In the genomic region with DNA sequence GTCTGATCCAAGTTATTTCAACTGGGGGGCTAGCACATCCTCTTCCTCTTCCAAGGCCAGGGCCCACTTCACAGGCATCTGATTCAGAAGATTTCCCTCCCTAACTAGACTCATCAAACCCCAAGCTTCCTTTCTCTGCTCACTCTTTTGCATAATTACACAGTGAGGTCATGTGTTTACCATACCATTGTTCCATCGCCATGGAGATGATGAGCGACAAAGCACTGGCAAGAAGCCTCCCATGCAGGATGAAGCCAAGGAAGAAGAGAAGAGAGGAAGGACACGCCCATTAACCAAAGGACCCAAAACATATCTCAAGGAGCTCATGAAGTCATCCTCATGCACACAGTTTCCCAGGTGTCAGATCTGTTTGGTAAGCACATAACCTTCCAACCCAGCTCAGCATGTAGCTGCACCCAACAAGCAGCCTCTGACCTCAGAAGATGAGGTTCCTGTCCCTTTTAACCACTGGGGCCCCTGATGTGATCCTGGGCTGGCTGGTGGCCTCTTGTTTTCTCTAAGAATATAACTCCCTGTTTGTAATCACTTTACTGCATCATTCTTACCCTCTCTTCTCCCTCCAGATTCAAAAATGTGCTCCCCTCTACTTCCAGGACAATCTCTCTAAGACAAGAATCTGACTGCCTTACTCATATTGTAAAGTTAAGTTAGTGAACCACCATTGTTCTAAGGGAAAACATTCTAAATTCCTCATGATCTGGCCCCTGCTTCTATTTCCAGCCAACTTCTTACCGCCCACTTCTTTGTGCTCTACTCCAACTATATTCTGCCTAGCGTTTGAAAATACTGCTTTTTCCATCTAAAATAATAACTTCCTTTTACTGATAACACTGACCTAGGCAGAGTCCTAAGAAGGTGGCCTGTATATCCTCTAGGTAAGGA, we compare ENCODE assay signal across 8 cellular contexts.
DNase-seq lines count a peak whose midpoint lies in the region; ATAC-seq, FAIRE-seq and TF ChIP-seq lines count a peak whose summit lies in the region.

No MANE protein-coding gene starts in this region.

- H3K36me3 ChIP-seq in breast epithelium, result no peaks in the 10 kb centered on the region
- no peaks in the 10 kb centered on the region for H3K36me3 ChIP-seq in HepG2 (replicated peaks in 1 of 2; ENCODE audit: control insufficient read depth in 1 of 2, insufficient read depth in 2 of 2, low read length in 2 of 2)
- H3K36me3 ChIP-seq in WERI-Rb-1, result no peaks in the 10 kb centered on the region
- no peaks in the 10 kb centered on the region for H3K36me3 ChIP-seq in tibial artery

- intact Hi-C loops in breast epithelium (cut with DNase I; ENCODE audit: low total_unique reads), result no loop called here
- intact Hi-C loops in HepG2 (cut with micrococcal nuclease; ENCODE audit: unreplicated experiment), result no loop called here
- intact Hi-C loops in tibial artery (cut with DNase I; ENCODE audit: low total_unique reads), result no loop called here

- H3K4me3 ChIP-seq in breast epithelium (no peak overlapping the region), HepG2 (replicated peaks in 1 of 3; ENCODE audit: insufficient read depth in 1 of 3, low read depth in 2 of 3, low read length in 3 of 3) (no peak overlapping the region), WERI-Rb-1 (ENCODE audit: low read depth, low read length) (no peak overlapping the region), tibial artery (no peak overlapping the region)

- no peaks in the 10 kb centered on the region for H3K4me1 ChIP-seq in breast epithelium
- no peaks in the 10 kb centered on the region for H3K4me1 ChIP-seq in HepG2 (ENCODE audit: insufficient read depth, low read length)
- H3K4me1 ChIP-seq in tibial artery, result peaks cover 0 to 10% (median 5%) of the 10 kb centered on the region in 4 donors

- in situ Hi-C loops in HepG2 (cut with HindIII; ENCODE audit: extremely low pct_ligation_motif_present, low pct_unique_long_range_greater_than_20kb), result no loop called here

- no peak for FAIRE-seq in HepG2 (lab: Jason Lieb, UNC)

- no peak overlapping the region for H3K4me2 ChIP-seq in HepG2 (ENCODE audit: low read depth, low read length)

- DNase-seq in DMS153 (lab: John Stamatoyannopoulos, UW) (peak; percentile 79), NAMALWA (ENCODE audit: low spot score) (peak; percentile 25), breast epithelium (ENCODE audit: low spot score in 2 of 2) (peak in 1 of 2 donors; percentile 57), HepG2 (ENCODE audit: low spot score) (peak; percentile 46), HuH-7 (ENCODE audit: low spot score) (no peak), WERI-Rb-1 (no peak), tibial artery (no peak)
- no peak for DNase-seq in effector CD4-positive, alpha-beta T cell

- ATAC-seq in HepG2, result no peak; the same call in 2 of the 3 replicates

- POLR2A ChIA-PET in HepG2 (lab: Yijun Ruan, JAX), result no interaction called here

- no peak for TF ChIP-seq CTCF in breast epithelium (IDR thresholded peaks at IDR 0.05)
- no peak for TF ChIP-seq CTCF in HepG2 (CRISPR knock-in tag; IDR thresholded peaks at IDR 0.05)
- TF ChIP-seq CTCF in WERI-Rb-1 (IDR thresholded peaks at IDR 0.05; ENCODE audit: low read depth, low read length), result no peak
- TF ChIP-seq CTCF in tibial artery (IDR thresholded peaks at IDR 0.05), result no peak

- CTCF ChIA-PET in HepG2 (lab: Yijun Ruan, JAX; ENCODE audit: low intra/inter-chr PET ratio, low total read pairs), result no interaction called here

- TF ChIP-seq EP300 in HepG2 (IDR thresholded peaks at IDR 0.05; ENCODE audit: low read depth in 2 of 2, low read length in 2 of 2), result no peak
- TF ChIP-seq EP300 in HepG2 (CRISPR knock-in tag; IDR thresholded peaks at IDR 0.05; ENCODE audit: borderline replicate concordance), result no peak

- no peak for TF ChIP-seq RAD21 in HepG2 (CRISPR knock-in tag; IDR thresholded peaks at IDR 0.05)

- H3K9me3 ChIP-seq in breast epithelium (no peaks in the 10 kb centered on the region), HepG2 (ENCODE audit: low read length) (no peaks in the 10 kb centered on the region), WERI-Rb-1 (ENCODE audit: severe bottlenecking) (no peaks in the 10 kb centered on the region), tibial artery (no peaks in the 10 kb centered on the region)

- no peak overlapping the region for H2AFZ ChIP-seq in HepG2 (ENCODE audit: low read length)

- H3K79me2 ChIP-seq in HepG2 (ENCODE audit: insufficient read depth, low read length), result no peaks in the 10 kb centered on the region

- no peak overlapping the region for H3K9ac ChIP-seq in HepG2 (ENCODE audit: insufficient read depth, low read depth, low read length)

- H4K20me1 ChIP-seq in HepG2 (ENCODE audit: insufficient read depth, low read length), result no peaks in the 10 kb centered on the region

- WGBS in HepG2 (ENCODE audit: low lambda C conversion rate), result 22% methylated on average over 5 of the region's 5 CpGs

- peak overlapping the region; percentile 73 to 75 for H3K27ac ChIP-seq in breast epithelium
- no peak overlapping the region for H3K27ac ChIP-seq in HepG2 (ENCODE audit: extremely low read length, insufficient read depth, low read length)
- H3K27ac ChIP-seq in WERI-Rb-1, result no peak overlapping the region
- no peak overlapping the region for H3K27ac ChIP-seq in tibial artery

- BruUV-seq in HepG2 (replicated peaks; lab: Mats Ljungman, UMichigan), result no TSS peak

- TF ChIP-seq POLR2A in breast epithelium (IDR thresholded peaks at IDR 0.05), result no peak
- TF ChIP-seq POLR2A in HepG2 (IDR thresholded peaks at IDR 0.05; ENCODE audit: insufficient read depth in 1 of 2, low read depth in 2 of 2, low read length in 2 of 2), result no peak

- H3K27me3 ChIP-seq in breast epithelium (no peaks in the 10 kb centered on the region), HepG2 (ENCODE audit: control insufficient read depth in 1 of 2, insufficient read depth in 2 of 2, low read length in 2 of 2) (peaks cover 2 to 17% of the 10 kb centered on the region in 2 experiments; a peak in 3 of 5 replicates), WERI-Rb-1 (ENCODE audit: insufficient read depth, low read depth, severe bottlenecking) (peaks cover 76% of the 10 kb centered on the region), tibial artery (no peaks in the 10 kb centered on the region)

TF ChIP-seq in HepG2, 621 proteins besides CTCF, POLR2A, EP300 and RAD21 (continues in another document):
- TF ChIP-seq SOX5 (CRISPR knock-in tag; IDR thresholded peaks at IDR 0.05; ENCODE audit: borderline replicate concordance) (peak; percentile 40; the same call in 1 of the 2 replicates), SATB2 (CRISPR knock-in tag; IDR thresholded peaks at IDR 0.05) (no peak), HNF4G (IDR thresholded peaks at IDR 0.05; ENCODE audit: borderline replicate concordance, low read depth, low read length) (no peak), HNF4G (CRISPR knock-in tag; IDR thresholded peaks at IDR 0.05; ENCODE audit: borderline replicate concordance, low read depth) (no peak), ATF7 (IDR thresholded peaks at IDR 0.05) (peak; percentile 25; the same call in 1 of the 2 replicates), ATF7 (CRISPR knock-in tag; IDR thresholded peaks at IDR 0.05) (no peak), ZNF720 (CRISPR knock-in tag; IDR thresholded peaks at IDR 0.05) (no peak), ONECUT2 (CRISPR knock-in tag; IDR thresholded peaks at IDR 0.05) (no peak), ZNF546 (CRISPR knock-in tag; conservative IDR thresholded peaks at IDR 0.05) (no peak)
- TF ChIP-seq, protein P1, sequence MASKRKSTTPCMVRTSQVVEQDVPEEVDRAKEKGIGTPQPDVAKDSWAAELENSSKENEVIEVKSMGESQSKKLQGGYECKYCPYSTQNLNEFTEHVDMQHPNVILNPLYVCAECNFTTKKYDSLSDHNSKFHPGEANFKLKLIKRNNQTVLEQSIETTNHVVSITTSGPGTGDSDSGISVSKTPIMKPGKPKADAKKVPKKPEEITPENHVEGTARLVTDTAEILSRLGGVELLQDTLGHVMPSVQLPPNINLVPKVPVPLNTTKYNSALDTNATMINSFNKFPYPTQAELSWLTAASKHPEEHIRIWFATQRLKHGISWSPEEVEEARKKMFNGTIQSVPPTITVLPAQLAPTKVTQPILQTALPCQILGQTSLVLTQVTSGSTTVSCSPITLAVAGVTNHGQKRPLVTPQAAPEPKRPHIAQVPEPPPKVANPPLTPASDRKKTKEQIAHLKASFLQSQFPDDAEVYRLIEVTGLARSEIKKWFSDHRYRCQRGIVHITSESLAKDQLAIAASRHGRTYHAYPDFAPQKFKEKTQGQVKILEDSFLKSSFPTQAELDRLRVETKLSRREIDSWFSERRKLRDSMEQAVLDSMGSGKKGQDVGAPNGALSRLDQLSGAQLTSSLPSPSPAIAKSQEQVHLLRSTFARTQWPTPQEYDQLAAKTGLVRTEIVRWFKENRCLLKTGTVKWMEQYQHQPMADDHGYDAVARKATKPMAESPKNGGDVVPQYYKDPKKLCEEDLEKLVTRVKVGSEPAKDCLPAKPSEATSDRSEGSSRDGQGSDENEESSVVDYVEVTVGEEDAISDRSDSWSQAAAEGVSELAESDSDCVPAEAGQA (IDR thresholded peaks at IDR 0.05; ENCODE audit: low read depth), result no peak
- TF ChIP-seq, protein P1 (CRISPR knock-in tag; IDR thresholded peaks at IDR 0.05; ENCODE audit: borderline replicate concordance), result no peak

Comparison
In these comparisons a context has a peak if more than half of its experiments do, and no peak if none do; other contexts are left out.
1. DNase-seq: peak in DMS153 (single experiment), NAMALWA (single experiment) and HepG2 (single experiment); none in HuH-7 (single experiment), WERI-Rb-1 (single experiment), tibial artery (0 of 2) and effector CD4-positive, alpha-beta T cell (single experiment).
2. H3K27ac ChIP-seq: peak in breast epithelium (2 of 2); none in HepG2 (single experiment), WERI-Rb-1 (single experiment) and tibial artery (0 of 2).